7 cellular contexts compared by ENCODE assay signal in genomic region chr1:42765832-42766722, GRCh38. TPM values are rescaled to one million over a fixed set of nuclear protein-coding genes. Genes with fewer than 3 reads are reported as not detected.
DNase-seq lines count a peak whose midpoint lies in the region; ATAC-seq and TF ChIP-seq lines count a peak whose summit lies in the region.

No MANE protein-coding gene starts in this region.

- BruUV-seq in HCT116 (replicated peaks; lab: Mats Ljungman, UMichigan) = no TSS peak
- BruUV-seq in mammary epithelial cell (replicated peaks; lab: Mats Ljungman, UMichigan) = no TSS peak

- dilution Hi-C loops in mammary epithelial cell (cut with HindIII; ENCODE audit: low sequenced_read_pairs) = no loop called here

- H3K9me3 ChIP-seq in HCT116 (ENCODE audit: control insufficient read depth in 1 of 2, insufficient read depth in 1 of 2, low read depth in 1 of 2, low read length in 2 of 2) (no peaks in the 10 kb centered on the region), mammary epithelial cell (replicated peaks; ENCODE audit: insufficient read depth, low read length) (no peaks in the 10 kb centered on the region)

- DNase-seq in GM12865 (ENCODE audit: low read depth) = peak; percentile 58
- peak; percentile 40 for DNase-seq in HCT116 (ENCODE audit: low read depth, low spot score)
- no peak for DNase-seq in LNCaP clone FGC (ENCODE audit: low read depth)
- peak; percentile 38 for DNase-seq in SKM-1 treated with dmso at 0.1 percent for 144 hours (lab: John Stamatoyannopoulos, UW; ENCODE audit: unreplicated experiment)
- peak; percentile 60 for DNase-seq in mammary epithelial cell
- DNase-seq in kidney tubule cell (ENCODE audit: low spot score) = peak; percentile 80
- DNase-seq in stimulated activated CD4-positive, alpha-beta T cell treated with anti-CD3 and anti-CD28 coated beads, Interleukin-1b, Interleukin-23, amount 100 ng/mL, for 4 hours (ENCODE audit: low read depth in 2 of 2) = peak; percentile 31 to 51

- in situ Hi-C loops in mammary epithelial cell (cut with MboI; ENCODE audit: low sequenced_read_pairs in 2 of 2) = no loop called here

- TF ChIP-seq POLR2A in HCT116 (IDR thresholded peaks at IDR 0.05; ENCODE audit: borderline replicate concordance, extremely low read depth, insufficient read depth, insufficient read length) = no peak

- peaks cover 0 to 4% of the 10 kb centered on the region in 2 experiments; a peak in 2 of 4 replicates for H3K36me3 ChIP-seq in HCT116 (ENCODE audit: control insufficient read depth in 1 of 2, insufficient read depth in 2 of 2, low read length in 2 of 2)
- H3K36me3 ChIP-seq in mammary epithelial cell (ENCODE audit: insufficient read depth, low read length) = no peaks in the 10 kb centered on the region

- peak overlapping the region; percentile 77 for H3K4me2 ChIP-seq in HCT116 (ENCODE audit: low read length)
- peak overlapping the region; percentile 70 for H3K4me2 ChIP-seq in mammary epithelial cell (ENCODE audit: insufficient read depth, low read depth, low read length)

- peaks cover 11 to 18% of the 10 kb centered on the region in 2 experiments; a peak in 3 of 4 replicates for H3K4me1 ChIP-seq in HCT116 (ENCODE audit: control insufficient read depth in 1 of 2, insufficient read depth in 2 of 2, low read length in 2 of 2)
- H3K4me1 ChIP-seq in mammary epithelial cell (ENCODE audit: insufficient read depth, low read length) = peaks cover 15% of the 10 kb centered on the region

- peak; percentile 41; the same call in 1 of the 2 replicates for TF ChIP-seq RAD21 in HCT116 (IDR thresholded peaks at IDR 0.05; ENCODE audit: low read depth)

- no peaks in the 10 kb centered on the region; the same call in 1 of the 2 replicates for H4K20me1 ChIP-seq in HCT116 (ENCODE audit: insufficient read depth)
- H4K20me1 ChIP-seq in mammary epithelial cell (ENCODE audit: insufficient read depth, low read length) = no peaks in the 10 kb centered on the region

- RAD21 ChIA-PET in HCT116 (lab: Charles Lee; ENCODE audit: low non-redundant PET in 1 of 2, low total read pairs in 2 of 2, uncharacterized antibody in 2 of 2, unreplicated experiment in 2 of 2) = interaction anchor here (0.7 to 1.7 kb wide), 3 partner anchors 9 to 308 kb away, joined by 3 to 8 read pairs (median 3); partner anchors contain the start of gene ZNF691 (in 1 of the 2)

- H3K27me3 ChIP-seq in HCT116 (ENCODE audit: insufficient read depth, low read length) (no peaks in the 10 kb centered on the region), mammary epithelial cell (ENCODE audit: insufficient read depth, low read length) (no peaks in the 10 kb centered on the region)

- peak; percentile 33 for ATAC-seq in HCT116

- peak overlapping the region; percentile 81 for H3K9ac ChIP-seq in HCT116 (ENCODE audit: low read length)
- peak overlapping the region; percentile 40 for H3K9ac ChIP-seq in mammary epithelial cell (ENCODE audit: insufficient read depth, low read length)

- H3K27ac ChIP-seq in HCT116 (ENCODE audit: low read depth, low read length) = peak overlapping the region; percentile 70
- peak overlapping the region; percentile 8 for H3K27ac ChIP-seq in mammary epithelial cell (ENCODE audit: insufficient read depth, low read depth, low read length)

- intact Hi-C loops in HCT116 (cut with micrococcal nuclease) = loop anchor here (10.0 kb wide), 1 partner anchor 1421 kb away; no protein-coding TSS in a partner anchor
- intact Hi-C loops in mammary epithelial cell (cut with micrococcal nuclease) = no loop called here

- H3K9me2 ChIP-seq in HCT116 (ENCODE audit: insufficient read depth) = no peaks in the 10 kb centered on the region

- CTCF ChIA-PET in HCT116 (lab: Charles Lee) (interaction anchor here (0.7 to 3.4 kb wide), 12 partner anchors 8 to 1445 kb away, joined by 3 to 25 read pairs (median 5); partner anchors contain the start of gene ZNF691), mammary epithelial cell (lab: Charles Lee; ENCODE audit: low non-redundant PET) (interaction anchor here (0.5 to 1.4 kb wide), 8 partner anchors 30 to 940 kb away, joined by 3 to 35 read pairs (median 6); partner anchors contain the start of gene ERMAP)

- H3K79me2 ChIP-seq in HCT116 (ENCODE audit: insufficient read depth, low read length) (peaks cover 19% of the 10 kb centered on the region), mammary epithelial cell (ENCODE audit: insufficient read depth, low read length) (peaks cover 71% of the 10 kb centered on the region)

- H3K4me3 ChIP-seq in GM12865 (ENCODE audit: low read depth, low read length) = peak overlapping the region; percentile 99
- H3K4me3 ChIP-seq in HCT116 (replicated peaks in 1 of 2; ENCODE audit: low read depth in 1 of 2, low read length in 2 of 2) = peak overlapping the region; percentile 76 to 84
- peak overlapping the region; percentile 92 for H3K4me3 ChIP-seq in LNCaP clone FGC (ENCODE audit: low read depth, low read length)
- peak overlapping the region; percentile 54 to 89 (median 83) for H3K4me3 ChIP-seq in mammary epithelial cell (replicated peaks in 1 of 3; ENCODE audit: insufficient read depth in 1 of 3, low read depth in 2 of 3, low read length in 3 of 3)

- WGBS in mammary epithelial cell (ENCODE audit: low coverage, missing lambda C conversion rate) = 1% methylated on average over 13 of the region's 42 CpGs

- TF ChIP-seq CTCF in GM12865 (IDR thresholded peaks at IDR 0.05; ENCODE audit: insufficient read depth, low read depth, low read length, missing control alignments) (peak; percentile 48), HCT116 (IDR thresholded peaks at IDR 0.05 in 2 of 3, conservative IDR thresholded peaks at IDR 0.05 in 1 of 3; ENCODE audit: borderline replicate concordance in 1 of 3, insufficient read depth in 1 of 3, low read depth in 2 of 3, low read length in 2 of 3) (peak in 2 of 3 experiments; percentile 63 to 68; a peak in 4 of 6 replicates), LNCaP clone FGC (IDR thresholded peaks at IDR 0.05; ENCODE audit: control insufficient read depth, extremely low read depth, insufficient read depth) (peak; percentile 29; the same call in 1 of the 2 replicates), mammary epithelial cell (conservative IDR thresholded peaks at IDR 0.05 in 1 of 2, IDR thresholded peaks at IDR 0.05 in 1 of 2; ENCODE audit: extremely low read depth in 1 of 2, insufficient read depth in 1 of 2, low read depth in 1 of 2, low read length in 2 of 2) (peak; percentile 35 to 57)

- peak overlapping the region; percentile 60 for H2AFZ ChIP-seq in HCT116 (ENCODE audit: low read depth, low read length, poor library complexity, severe bottlenecking)
- H2AFZ ChIP-seq in mammary epithelial cell (ENCODE audit: low read depth, low read length) = peak overlapping the region; percentile 91

- POLR2A ChIA-PET in HCT116 (lab: Charles Lee) = interaction anchor here (1.0 to 1.9 kb wide), 3 partner anchors 12 to 108 kb away, joined by 4 to 5 read pairs (median 4); partner anchors contain the start of genes PPIH and YBX1

TF ChIP-seq in HCT116, 20 proteins besides CTCF, POLR2A, EP300 and RAD21:
- TF ChIP-seq ZNF274 (IDR thresholded peaks at IDR 0.05; ENCODE audit: low read depth, low read length) (no peak), MAX (IDR thresholded peaks at IDR 0.05) (peak; percentile 27; the same call in 1 of the 2 replicates), TCF7L2 (IDR thresholded peaks at IDR 0.05; ENCODE audit: borderline replicate concordance, extremely low read depth, insufficient read depth, insufficient read length) (no peak), ZFX (IDR thresholded peaks at IDR 0.05) (no peak), ELF1 (IDR thresholded peaks at IDR 0.05; ENCODE audit: borderline replicate concordance, low read depth) (no peak), EZH2phosphoT487 (IDR thresholded peaks at IDR 0.05; ENCODE audit: borderline replicate concordance) (no peak), POLR2AphosphoS5 (IDR thresholded peaks at IDR 0.05; ENCODE audit: low read depth, low read length) (peak; percentile 37; the same call in 1 of the 2 replicates)

RNA-seq across cellular contexts. Expression of gene P3H1, which starts 0.8 kb away (rescaled TPM):
- total RNA-seq in HCT116 (2021; ENCODE audit: unreplicated experiment) = 32.9 TPM
- polyA plus RNA-seq in HCT116 (2012) = 23.8 and 28.6 TPM in 2 replicates
- 10 to 100 TPM; 40.1 to 44.0 TPM for total RNA-seq in mammary epithelial cell
- polyA plus RNA-seq in mammary epithelial cell = 42.5 TPM
- 30.0 TPM for polyA minus RNA-seq in mammary epithelial cell

RNA-seq across cellular contexts. Expression of gene C1orf50, which starts 1.0 kb away (rescaled TPM):
- total RNA-seq in HCT116 (2021; ENCODE audit: unreplicated experiment) = 5.8 TPM
- 1.2 and 1.8 TPM in 2 replicates for polyA plus RNA-seq in HCT116 (2012)
- 10 to 100 TPM in 1 of 2 donors, 1 to 10 TPM in 1; 4.0 to 11.0 TPM for total RNA-seq in mammary epithelial cell
- 5.8 TPM for polyA plus RNA-seq in mammary epithelial cell
- polyA minus RNA-seq in mammary epithelial cell = not detected

RNA-seq across cellular contexts. Expression of gene TMEM269, which starts 18.7 kb away (rescaled TPM):
- total RNA-seq in HCT116 (2021; ENCODE audit: unreplicated experiment) (0.34 TPM), mammary epithelial cell (under 1 TPM in 1 of 2 donors, not detected in 1; 0.16 TPM)
- 0.23 and 0.35 TPM in 2 replicates for polyA plus RNA-seq in HCT116 (2012)
- polyA plus RNA-seq in mammary epithelial cell = 0.02 TPM
- not detected for polyA minus RNA-seq in mammary epithelial cell

RNA-seq across cellular contexts. Expression of gene CLDN19, which starts 26.0 kb away (rescaled TPM):
- not detected for total RNA-seq in HCT116 (2021; ENCODE audit: unreplicated experiment)
- not detected in 2 replicates for polyA plus RNA-seq in HCT116 (2012)
- total RNA-seq in mammary epithelial cell = 1 to 10 TPM in 1 of 2 donors, not detected in 1; 2.5 TPM
- polyA plus RNA-seq in mammary epithelial cell = 0.10 TPM
- polyA minus RNA-seq in mammary epithelial cell = not detected

RNA-seq across cellular contexts. Expression of gene ERMAP, which starts 50.8 kb away (rescaled TPM):
- 5.4 TPM for total RNA-seq in HCT116 (2021; ENCODE audit: unreplicated experiment)
- polyA plus RNA-seq in HCT116 (2012) = 2.4 and 3.2 TPM in 2 replicates
- total RNA-seq in mammary epithelial cell = 10 to 100 TPM; 11.2 to 15.3 TPM
- polyA plus RNA-seq in mammary epithelial cell = 5.5 TPM
- polyA minus RNA-seq in mammary epithelial cell = 6.4 TPM
